In the genomic region with DNA sequence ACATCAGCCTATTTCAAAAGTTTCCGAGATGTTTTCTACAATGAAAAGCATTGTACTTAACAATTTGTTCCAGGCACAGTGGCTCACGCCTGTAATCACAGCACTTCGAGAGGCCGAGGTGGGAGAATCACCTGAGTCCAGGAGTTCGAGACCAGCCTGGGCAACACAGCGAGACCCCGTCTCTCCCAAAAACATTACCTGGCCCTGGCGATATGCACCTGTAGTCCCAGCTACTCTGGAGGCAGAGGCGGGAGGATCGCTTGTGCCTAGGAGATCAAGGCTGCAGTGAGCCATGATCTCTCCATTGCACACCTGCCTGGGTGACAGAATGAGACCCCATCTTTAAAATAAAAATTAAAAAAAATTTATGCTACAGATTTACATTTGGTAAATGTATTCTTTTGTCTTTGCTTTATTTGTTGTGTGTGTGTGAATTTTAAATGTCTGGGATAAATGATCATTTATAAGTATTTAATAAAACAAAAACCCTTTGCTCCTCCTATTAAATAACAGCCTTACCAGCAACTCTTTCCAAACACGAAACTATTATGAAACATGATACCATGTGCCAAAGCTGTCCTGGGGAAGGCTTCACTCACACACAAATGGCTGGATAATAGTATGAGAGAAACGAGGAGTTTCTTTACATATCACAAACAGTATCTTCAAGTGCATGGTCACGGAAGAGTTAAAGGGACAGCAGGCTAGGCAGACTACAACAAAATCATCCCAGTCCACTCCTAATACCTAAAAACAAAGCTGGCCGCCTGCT, we compare ENCODE assay signal across 8 cellular contexts. TPM values are rescaled to one million over a fixed set of nuclear protein-coding genes. Genes with fewer than 3 reads are reported as not detected.
DNase-seq lines count a peak whose midpoint lies in the region; ATAC-seq and TF ChIP-seq lines count a peak whose summit lies in the region.

No MANE protein-coding gene starts in this region.

- CTCF ChIA-PET in A673 (lab: Charles Lee) (no interaction called here), MCF 10A (lab: Yijun Ruan, JAX) (interaction anchor here (3.9 kb wide), 1 partner anchor 12 kb away, joined by 55 read pairs; no protein-coding TSS in a partner anchor)

- peaks cover 24% of the 10 kb centered on the region for H3K4me1 Mint-ChIP-seq in MCF 10A (ENCODE audit: insufficient read depth, unreplicated experiment)

- H3K27ac ChIP-seq in A673 (ENCODE audit: low read depth, low read length, poor library complexity, severe bottlenecking) (peak overlapping the region; percentile 86), lower lobe of right lung (peak overlapping the region; percentile 92), upper lobe of right lung (peak overlapping the region; percentile 94)

- H3K9me3 Mint-ChIP-seq in MCF 10A (ENCODE audit: unreplicated experiment) = no peaks in the 10 kb centered on the region

- H3K4me3 ChIP-seq in A673 (ENCODE audit: low read depth, low read length, poor library complexity, severe bottlenecking) = peak overlapping the region; percentile 70
- H3K4me3 ChIP-seq in lower lobe of right lung = peak overlapping the region; percentile 87
- peak overlapping the region; percentile 89 for H3K4me3 ChIP-seq in upper lobe of right lung

- H3K27ac Mint-ChIP-seq in MCF 10A (ENCODE audit: low read depth, unreplicated experiment) = peak overlapping the region; percentile 93

- H3K4me3 Mint-ChIP-seq in MCF 10A (ENCODE audit: unreplicated experiment) = peak overlapping the region; percentile 97

- peak; percentile 1 for ATAC-seq in HG03354 (IDR thresholded peaks at IDR 0.05; ENCODE audit: poor library complexity, severe bottlenecking, unreplicated experiment)
- ATAC-seq in lower lobe of right lung = peak in 1 of 2 donors; percentile 8
- ATAC-seq in upper lobe of right lung = no peak
- ATAC-seq in GM18873 (IDR thresholded peaks at IDR 0.05; ENCODE audit: low FRiP score, unreplicated experiment) = no peak

- DNase-seq in A673 (ENCODE audit: low spot score) = no peak
- DNase-seq in MCF 10A (ENCODE audit: unreplicated experiment) = peak; percentile 54
- DNase-seq in lower lobe of right lung = no peak
- no peak for DNase-seq in upper lobe of right lung
- no peak for DNase-seq in NCI-H345 treated with DMSO at 0.1 percent for 48 hours (lab: John Stamatoyannopoulos, UW; ENCODE audit: unreplicated experiment)
- no peak for DNase-seq in GM13977 (ENCODE audit: low spot score)

- no peaks in the 10 kb centered on the region for H3K9me3 ChIP-seq in A673 (ENCODE audit: low read depth, low read length, poor library complexity, severe bottlenecking)
- H3K9me3 ChIP-seq in lower lobe of right lung = no peaks in the 10 kb centered on the region
- no peaks in the 10 kb centered on the region for H3K9me3 ChIP-seq in upper lobe of right lung

- no peaks in the 10 kb centered on the region for H3K36me3 ChIP-seq in A673 (ENCODE audit: insufficient read depth, low read length, poor library complexity, severe bottlenecking)
- no peaks in the 10 kb centered on the region for H3K36me3 ChIP-seq in lower lobe of right lung
- H3K36me3 ChIP-seq in upper lobe of right lung = no peaks in the 10 kb centered on the region

- H3K27me3 Mint-ChIP-seq in MCF 10A (ENCODE audit: insufficient read depth, unreplicated experiment) = no peaks in the 10 kb centered on the region

- TSS peak; percentile 66 for BruUV-seq in A673 (replicated peaks; lab: Mats Ljungman, UMichigan)
- BruUV-seq in MCF 10A (replicated peaks; lab: Mats Ljungman, UMichigan) = TSS peak; percentile 62

- H3K27me3 ChIP-seq in A673 (replicated peaks; ENCODE audit: insufficient read depth, low read depth, low read length, poor library complexity) = no peaks in the 10 kb centered on the region
- H3K27me3 ChIP-seq in lower lobe of right lung (ENCODE audit: low read depth) = no peaks in the 10 kb centered on the region
- no peaks in the 10 kb centered on the region for H3K27me3 ChIP-seq in upper lobe of right lung

- intact Hi-C loops in A673 (cut with micrococcal nuclease; ENCODE audit: unreplicated experiment) = no loop called here
- intact Hi-C loops in MCF 10A (cut with micrococcal nuclease) = no loop called here
- intact Hi-C loops in lower lobe of right lung (cut with DNase I) = no loop called here
- intact Hi-C loops in upper lobe of right lung (cut with DNase I) = no loop called here

- POLR2A ChIA-PET in A673 (lab: Charles Lee; ENCODE audit: low non-redundant PET) (no interaction called here), MCF 10A (lab: Yijun Ruan, JAX) (interaction anchor here (0.6 to 6.7 kb wide), 11 partner anchors 8 to 1839 kb away, joined by 3 to 176 read pairs (median 3); a partner anchor contains a TSS)

- peaks cover 7% of the 10 kb centered on the region for H3K36me3 Mint-ChIP-seq in MCF 10A (ENCODE audit: insufficient read depth, unreplicated experiment)

- peaks cover 5% of the 10 kb centered on the region for H3K4me1 ChIP-seq in A673 (ENCODE audit: insufficient read depth, low read length, poor library complexity, severe bottlenecking)
- peaks cover 46% of the 10 kb centered on the region for H3K4me1 ChIP-seq in lower lobe of right lung
- H3K4me1 ChIP-seq in upper lobe of right lung = peaks cover 34% of the 10 kb centered on the region

- in situ Hi-C loops in GM13977 (cut with MboI; ENCODE audit: low pct_unique_long_range_greater_than_20kb, low sequenced_read_pairs, unreplicated experiment) = no loop called here

- TF ChIP-seq CTCF in A673 (conservative IDR thresholded peaks at IDR 0.05; ENCODE audit: low read depth, low read length) (no peak), MCF 10A (IDR thresholded peaks at IDR 0.05; ENCODE audit: unreplicated experiment) (no peak), lower lobe of right lung (IDR thresholded peaks at IDR 0.05) (no peak), upper lobe of right lung (IDR thresholded peaks at IDR 0.05) (no peak), GM13977 (IDR thresholded peaks at IDR 0.05; ENCODE audit: extremely low read depth, insufficient read depth, missing control alignments) (no peak)

RNA-seq across cellular contexts. Expression of a gene that starts 1.1 kb away (rescaled TPM):
- 27.3 and 32.4 TPM in 2 replicates for total RNA-seq in A673 (2021)
- 24.9 and 31.6 TPM in 2 replicates for total RNA-seq in MCF 10A (2022)
- 47.9 TPM for total RNA-seq in lower lobe of right lung
- total RNA-seq in upper lobe of right lung = 50.4 TPM

RNA-seq across cellular contexts. Expression of a gene that starts 16.2 kb away (rescaled TPM):
- 140 and 154 TPM in 2 replicates for total RNA-seq in A673 (2021)
- 130 and 134 TPM in 2 replicates for total RNA-seq in MCF 10A (2022)
- total RNA-seq in lower lobe of right lung = 124 TPM
- total RNA-seq in upper lobe of right lung = 95.4 TPM

RNA-seq across cellular contexts. Expression of a gene that starts 16.5 kb away (rescaled TPM):
- total RNA-seq in A673 (2021) = 119 and 129 TPM in 2 replicates
- total RNA-seq in MCF 10A (2022) = 116 and 121 TPM in 2 replicates
- 65.4 TPM for total RNA-seq in lower lobe of right lung
- 58.6 TPM for total RNA-seq in upper lobe of right lung
